In genomic region chr7:95517870-95518269, GRCh38 we compare ENCODE assay signal across 12 cellular contexts.
DNase-seq lines count a peak whose midpoint lies in the region; ATAC-seq lines count a peak whose summit lies in the region.
"Had no signal": no experiment of that assay in that cellular context is flagged by ENCODE, and none has a peak within 500 bp of the region (broad histone marks: within the 10 kb centered on the region; RNA-seq: fewer than 3 reads in every experiment).

No MANE protein-coding gene starts in this region.

- peak; percentile 48 for ATAC-seq in GM18909 (IDR thresholded peaks at IDR 0.05; ENCODE audit: poor library complexity, unreplicated experiment)
- peak; percentile 35 for ATAC-seq in GM21528 (IDR thresholded peaks at IDR 0.05; ENCODE audit: low FRiP score, unreplicated experiment)
- ATAC-seq in HG02973 (IDR thresholded peaks at IDR 0.05; ENCODE audit: unreplicated experiment), result peak; percentile 44
- ATAC-seq in HG03571 (IDR thresholded peaks at IDR 0.05; ENCODE audit: unreplicated experiment), result peak; percentile 38

- DNase-seq in HK-2 (ENCODE audit: unreplicated experiment) (no peak), NCI-H2227 (lab: John Stamatoyannopoulos, UW; ENCODE audit: unreplicated experiment) (no peak), Kasumi-1 (lab: John Stamatoyannopoulos, UW) (no peak), NCI-H2029 treated with DMSO at 0.1 percent for 48 hours (lab: John Stamatoyannopoulos, UW) (no peak)
- DNase-seq: central memory CD4-positive, alpha-beta T cell; effector memory CD4-positive, alpha-beta T cell; KG1; SW 1271 had no signal
